28 cellular contexts compared by ENCODE assay signal in the genomic region with DNA sequence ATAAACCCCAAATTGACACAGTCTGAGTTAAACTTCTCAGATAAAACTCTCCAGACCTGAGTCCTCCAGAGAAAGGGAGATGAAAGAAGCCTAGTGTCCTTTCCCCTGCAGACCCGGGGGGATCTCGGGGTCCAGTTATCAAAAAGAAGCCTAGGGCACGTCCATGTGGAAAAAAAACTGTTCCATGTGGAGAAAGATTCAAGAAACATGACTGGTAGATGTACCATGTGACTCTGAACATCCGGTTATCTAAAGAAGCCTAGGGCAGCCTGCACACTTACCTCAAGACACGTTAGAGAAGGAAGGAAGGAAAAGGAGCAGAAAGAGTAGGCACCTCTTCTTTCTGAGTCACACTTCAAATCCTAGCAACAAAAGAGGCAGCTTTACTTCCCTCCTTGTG.
"Had no signal": no experiment of that assay in that cellular context is flagged by ENCODE, and none has a peak within 500 bp of the region (broad histone marks: within the 10 kb centered on the region; RNA-seq: fewer than 3 reads in every experiment).

No MANE protein-coding gene starts in this region.

- H3K4me3 ChIP-seq: stomach, suprapubic skin, testis, thoracic aorta, thyroid gland, tibial artery, tibial nerve, transverse colon, upper lobe of left lung, upper lobe of right lung, uterus, vagina had no signal

- H3K27me3 ChIP-seq: stomach, suprapubic skin, testis, thyroid gland, tibial artery, tibial nerve, transverse colon, upper lobe of left lung, upper lobe of right lung, uterus, vagina had no signal

- DNase-seq: stimulated activated CD4-positive, alpha-beta T cell treated with anti-CD3 and anti-CD28 coated beads, Interleukin-2, amount 100 ng/mL, for 48 hours; stimulated activated CD4-positive, alpha-beta T cell treated with anti-CD3 and anti-CD28 coated beads, Interleukin-4, amount 100 ng/mL, for 1 hour; stimulated activated CD4-positive, alpha-beta T cell treated with anti-CD3 and anti-CD28 coated beads, Interleukin-4, amount 100 ng/mL, for 24 hours; stimulated activated CD4-positive, alpha-beta T cell treated with anti-CD3 and anti-CD28 coated beads, Interleukin-4, amount 100 ng/mL, for 4 hours; stimulated activated CD8-positive, alpha-beta memory T cell treated with anti-CD3 and anti-CD28 coated beads, Interleukin-4, amount 100 ng/mL, for 48 hours; stimulated activated naive CD4-positive, alpha-beta T cell; stimulated activated naive CD4-positive, alpha-beta T cell treated with Interleukin-2 at 50 U/mL for 16 hours; stimulated activated naive CD8-positive, alpha-beta T cell treated with anti-CD3 and anti-CD28 coated beads, Interleukin-15, amount 100 ng/mL, for 72 hours; stimulated activated naive CD8-positive, alpha-beta T cell treated with anti-CD3 and anti-CD28 coated beads, Interleukin-15, Interleukin-2, amounts not matched to agents 100 U/mL and 50 U/mL, for 24 hours; stomach; substantia nigra; testis; thyroid gland; tibial artery; transverse colon; trophoblast cell; upper lobe of left lung; upper lobe of right lung; uterus had no signal

- H3K9me3 ChIP-seq: stomach, suprapubic skin, testis, thoracic aorta, thyroid gland, tibial artery, tibial nerve, transverse colon, upper lobe of left lung, upper lobe of right lung, uterus, vagina had no signal

- H3K4me1 Mint-ChIP-seq: stimulated activated effector memory CD8-positive, alpha-beta T cell treated with anti-CD3 and anti-CD28 coated beads, Interleukin-12 subunit alpha, Interleukin-12 subunit beta, amount 100 ng/mL, for 72 hours; stimulated activated memory B cell treated with anti-CD40 and anti-IgM and Interleukin-4, amounts not matched to agents 10 μg/mL and 1 μg/mL and 100 μg/mL, for 72 hours; stimulated activated naive CD8-positive, alpha-beta T cell treated with anti-CD3 and anti-CD28 coated beads, Interleukin-15, amount 100 ng/mL, for 72 hours had no signal

- FAIRE-seq: urothelium cell line had no signal

- H3K4me1 ChIP-seq: stomach, suprapubic skin, testis, thyroid gland, tibial artery, tibial nerve, transverse colon, upper lobe of left lung, upper lobe of right lung, uterus, vagina had no signal

- H3K27ac ChIP-seq: stomach, suprapubic skin, testis, thoracic aorta, thyroid gland, tibial artery, tibial nerve, transverse colon, upper lobe of left lung, upper lobe of right lung, uterus, vagina had no signal

- H3K9me3 Mint-ChIP-seq: stimulated activated effector memory CD8-positive, alpha-beta T cell treated with anti-CD3 and anti-CD28 coated beads, Interleukin-12 subunit alpha, Interleukin-12 subunit beta, amount 100 ng/mL, for 72 hours; stimulated activated memory B cell treated with anti-CD40 and anti-IgM and Interleukin-4, amounts not matched to agents 10 μg/mL and 1 μg/mL and 100 μg/mL, for 72 hours; stimulated activated naive CD8-positive, alpha-beta T cell treated with anti-CD3 and anti-CD28 coated beads, Interleukin-15, amount 100 ng/mL, for 72 hours; stimulated activated naive CD8-positive, alpha-beta T cell treated with anti-CD3 and anti-CD28 coated beads, Interleukin-15, Interleukin-2, amounts not matched to agents 100 ng/mL and 50 ng/mL, for 24 hours; type B pancreatic cell had no signal

- H3K27me3 Mint-ChIP-seq: stimulated activated memory B cell treated with anti-CD40 and anti-IgM and Interleukin-4, amounts not matched to agents 10 μg/mL and 1 μg/mL and 100 μg/mL, for 72 hours had no signal

- ATAC-seq: stimulated activated effector memory CD8-positive, alpha-beta T cell treated with anti-CD3 and anti-CD28 coated beads, Interleukin-12 subunit alpha, Interleukin-12 subunit beta, amount 100 ng/mL, for 72 hours; stimulated activated memory B cell treated with anti-CD40 and anti-IgM and Interleukin-4, amounts not matched to agents 10 μg/mL and 1 μg/mL and 100 μg/mL, for 72 hours; stimulated activated naive CD8-positive, alpha-beta T cell treated with anti-CD3 and anti-CD28 coated beads, Interleukin-15, amount 100 ng/mL, for 72 hours; stimulated activated naive CD8-positive, alpha-beta T cell treated with anti-CD3 and anti-CD28 coated beads, Interleukin-15, Interleukin-2, amounts not matched to agents 100 U/mL and 50 U/mL, for 24 hours; upper lobe of right lung had no signal

- H3K27ac Mint-ChIP-seq: stimulated activated effector memory CD8-positive, alpha-beta T cell treated with anti-CD3 and anti-CD28 coated beads, Interleukin-12 subunit alpha, Interleukin-12 subunit beta, amount 100 ng/mL, for 72 hours; stimulated activated memory B cell treated with anti-CD40 and anti-IgM and Interleukin-4, amounts not matched to agents 10 μg/mL and 1 μg/mL and 100 μg/mL, for 72 hours; stimulated activated naive CD8-positive, alpha-beta T cell treated with anti-CD3 and anti-CD28 coated beads, Interleukin-15, amount 100 ng/mL, for 72 hours; stimulated activated naive CD8-positive, alpha-beta T cell treated with anti-CD3 and anti-CD28 coated beads, Interleukin-15, Interleukin-2, amounts not matched to agents 100 ng/mL and 50 ng/mL, for 24 hours; type B pancreatic cell had no signal

- H3K36me3 ChIP-seq: stomach, suprapubic skin, thoracic aorta, thyroid gland, tibial artery, tibial nerve, transverse colon, upper lobe of left lung, upper lobe of right lung, uterus, vagina had no signal

- H3K36me3 Mint-ChIP-seq: stimulated activated effector memory CD8-positive, alpha-beta T cell treated with anti-CD3 and anti-CD28 coated beads, Interleukin-12 subunit alpha, Interleukin-12 subunit beta, amount 100 ng/mL, for 72 hours; stimulated activated memory B cell treated with anti-CD40 and anti-IgM and Interleukin-4, amounts not matched to agents 10 μg/mL and 1 μg/mL and 100 μg/mL, for 72 hours; type B pancreatic cell had no signal

- H3K4me3 Mint-ChIP-seq: stimulated activated effector memory CD8-positive, alpha-beta T cell treated with anti-CD3 and anti-CD28 coated beads, Interleukin-12 subunit alpha, Interleukin-12 subunit beta, amount 100 ng/mL, for 72 hours; stimulated activated memory B cell treated with anti-CD40 and anti-IgM and Interleukin-4, amounts not matched to agents 10 μg/mL and 1 μg/mL and 100 μg/mL, for 72 hours; stimulated activated naive CD8-positive, alpha-beta T cell treated with anti-CD3 and anti-CD28 coated beads, Interleukin-15, amount 100 ng/mL, for 72 hours; stimulated activated naive CD8-positive, alpha-beta T cell treated with anti-CD3 and anti-CD28 coated beads, Interleukin-15, Interleukin-2, amounts not matched to agents 100 ng/mL and 50 ng/mL, for 24 hours; type B pancreatic cell had no signal
